15 cellular contexts compared by ENCODE assay signal in genomic region chr3:58065700-58066167, GRCh38. TPM values are rescaled to one million over a fixed set of nuclear protein-coding genes. Genes with fewer than 3 reads are reported as not detected.
A peak's percentile ranks its signal among the peaks of the same experiment; 100 is the strongest.
DNase-seq lines count a peak whose midpoint lies in the region; ATAC-seq and TF ChIP-seq lines count a peak whose summit lies in the region.
"Had no signal": no experiment of that assay in that cellular context is flagged by ENCODE, and none has a peak within 500 bp of the region (broad histone marks: within the 10 kb centered on the region; RNA-seq: fewer than 3 reads in every experiment).

No MANE protein-coding gene starts in this region.

- TF ChIP-seq RAD21 in SK-N-SH (IDR thresholded peaks at IDR 0.05; ENCODE audit: low read length) = no peak

- H3K4me2 ChIP-seq in SK-N-SH = no peak overlapping the region

- no peaks in the 10 kb centered on the region for H3K9me2 ChIP-seq in SK-N-SH

- intact Hi-C loops in CD14-positive monocyte (cut with micrococcal nuclease) = no loop called here

- H2AFZ ChIP-seq in SK-N-SH (ENCODE audit: low read depth) = no peak overlapping the region

- H3K9me3 ChIP-seq in SK-N-SH = no peaks in the 10 kb centered on the region
- H3K9me3 ChIP-seq in muscle layer of colon (ENCODE audit: low read length) = no peaks in the 10 kb centered on the region

- peaks cover 0 to 1% (median 0%) of the 10 kb centered on the region in 3 donors for H3K27me3 Mint-ChIP-seq in CD14-positive monocyte (ENCODE audit: low read depth in 3 of 3)
- H3K27me3 Mint-ChIP-seq: activated naive CD8-positive, alpha-beta T cell treated with anti-CD3 and anti-CD28 coated beads, Interleukin-2, amount 10 ng/mL, durations not matched to agents 7 days and 5 days had no signal

- no peaks in the 10 kb centered on the region for H3K36me3 Mint-ChIP-seq in CD14-positive monocyte
- H3K36me3 Mint-ChIP-seq: activated naive CD8-positive, alpha-beta T cell treated with anti-CD3 and anti-CD28 coated beads, Interleukin-2, amount 10 ng/mL, durations not matched to agents 7 days and 5 days had no signal

- H4K20me1 ChIP-seq in SK-N-SH (ENCODE audit: insufficient read depth) = peaks cover 44% of the 10 kb centered on the region; the same call in 1 of the 2 replicates

- H3K27ac ChIP-seq in SK-N-SH (ENCODE audit: low read depth in 2 of 2, low read length in 1 of 2) = peak overlapping the region in 1 of 2 experiments; percentile 66; a peak in 1 of 4 replicates
- peak overlapping the region; percentile 10 for H3K27ac ChIP-seq in brain microvascular endothelial cell
- H3K27ac ChIP-seq in muscle layer of colon (ENCODE audit: low read depth, low read length) = peak overlapping the region; percentile 58

- H3K27me3 ChIP-seq in SK-N-SH (ENCODE audit: insufficient read depth) = no peaks in the 10 kb centered on the region
- no peaks in the 10 kb centered on the region for H3K27me3 ChIP-seq in brain microvascular endothelial cell (replicated peaks)
- H3K27me3 ChIP-seq in muscle layer of colon (ENCODE audit: control insufficient read depth in 1 of 2, insufficient read depth in 2 of 2, low read length in 2 of 2) = no peaks in the 10 kb centered on the region

- no peak overlapping the region for H3K27ac Mint-ChIP-seq in CD14-positive monocyte
- H3K27ac Mint-ChIP-seq: activated naive CD8-positive, alpha-beta T cell treated with anti-CD3 and anti-CD28 coated beads, Interleukin-2, amount 10 ng/mL, durations not matched to agents 7 days and 5 days had no signal

- ATAC-seq in SK-N-SH treated with all-trans-retinoic acid at 6 μM for 48 hours = no peak
- ATAC-seq in HG03521 (IDR thresholded peaks at IDR 0.05; ENCODE audit: unreplicated experiment) = no peak
- ATAC-seq: K562 had no signal

- in situ Hi-C loops in brain microvascular endothelial cell (cut with HindIII; ENCODE audit: low pct_ligation_motif_present, low sequenced_read_pairs) = no loop called here

- peaks cover 11% of the 10 kb centered on the region for H3K4me1 Mint-ChIP-seq in CD14-positive monocyte

- CTCF ChIA-PET in SK-N-SH (lab: Yijun Ruan, JAX) = no interaction called here

- no peak for TF ChIP-seq CTCF in SK-N-SH (IDR thresholded peaks at IDR 0.05)
- no peak for TF ChIP-seq CTCF in brain microvascular endothelial cell (IDR thresholded peaks at IDR 0.05; ENCODE audit: low read depth, low read length, missing control alignments)
- TF ChIP-seq CTCF in CD14-positive monocyte (IDR thresholded peaks at IDR 0.05) = no peak

- POLR2A ChIA-PET in SK-N-SH (lab: Yijun Ruan, JAX) = no interaction called here

- H3K9ac ChIP-seq in SK-N-SH (no peak overlapping the region), muscle layer of colon (ENCODE audit: low read length) (peak overlapping the region; percentile 13)

- H3K9me3 Mint-ChIP-seq in CD14-positive monocyte = no peaks in the 10 kb centered on the region
- H3K9me3 Mint-ChIP-seq: activated naive CD8-positive, alpha-beta T cell treated with anti-CD3 and anti-CD28 coated beads, Interleukin-2, amount 10 ng/mL, durations not matched to agents 7 days and 5 days had no signal

- no peak for TF ChIP-seq EP300 in SK-N-SH (IDR thresholded peaks at IDR 0.05; ENCODE audit: borderline replicate concordance in 1 of 2, low read depth in 1 of 2, low read length in 1 of 2)

- DNase-seq in SK-N-SH = no peak
- no peak for DNase-seq in brain microvascular endothelial cell
- no peak for DNase-seq in NCI-H2171 (lab: John Stamatoyannopoulos, UW)
- no peak for DNase-seq in CD14-positive monocyte (ENCODE audit: low spot score)
- no peak for DNase-seq in NCI-H526 treated with DMSO at 0.1 percent for 48 hours (lab: John Stamatoyannopoulos, UW)
- DNase-seq: activated naive CD8-positive, alpha-beta T cell treated with anti-CD3 and anti-CD28 coated beads, Interleukin-2, amount 10 ng/mL, durations not matched to agents 7 days and 5 days; DMS79 treated with DMSO at 0.1 percent for 48 hours; effector memory CD4-positive, alpha-beta T cell; hippocampal formation; NCI-H2029; T1000 had no signal

- H3K4me1 ChIP-seq in SK-N-SH (ENCODE audit: control insufficient read depth in 1 of 2, insufficient read depth in 2 of 2, low read depth in 1 of 2, low read length in 1 of 2) (peaks cover 26 to 42% of the 10 kb centered on the region in 2 experiments), muscle layer of colon (ENCODE audit: insufficient read depth, low read length) (peaks cover 74% of the 10 kb centered on the region)

- H3K36me3 ChIP-seq in SK-N-SH (replicated peaks in 1 of 2; ENCODE audit: control insufficient read depth in 1 of 2, insufficient read depth in 2 of 2, low read length in 1 of 2) (no peaks in the 10 kb centered on the region), brain microvascular endothelial cell (replicated peaks) (no peaks in the 10 kb centered on the region), muscle layer of colon (ENCODE audit: insufficient read depth, low read length) (no peaks in the 10 kb centered on the region)

- H3K4me3 ChIP-seq in SK-N-SH (ENCODE audit: low read depth in 2 of 2, low read length in 1 of 2) (no peak overlapping the region), brain microvascular endothelial cell (ENCODE audit: low read depth, low read length) (no peak overlapping the region), muscle layer of colon (ENCODE audit: low read depth in 1 of 2, low read length in 2 of 2) (no peak overlapping the region)
- H3K4me3 ChIP-seq: K562 had no signal

- H3K79me2 ChIP-seq in SK-N-SH (ENCODE audit: insufficient read depth) = peaks cover 99% of the 10 kb centered on the region

- no peak overlapping the region for H3K4me3 Mint-ChIP-seq in CD14-positive monocyte
- H3K4me3 Mint-ChIP-seq: activated naive CD8-positive, alpha-beta T cell treated with anti-CD3 and anti-CD28 coated beads, Interleukin-2, amount 10 ng/mL, durations not matched to agents 7 days and 5 days had no signal

- WGBS in SK-N-SH (ENCODE audit: low lambda C conversion rate) = 63% methylated on average over 5 of the region's 6 CpGs

- H3F3A ChIP-seq in SK-N-SH (replicated peaks; ENCODE audit: insufficient read depth) = peaks cover 28% of the 10 kb centered on the region

TF ChIP-seq in SK-N-SH treated with all-trans-retinoic acid at 6 μM for 48 hours, 23 proteins besides CTCF, POLR2A, EP300 and RAD21:
- TF ChIP-seq ZC3H10 (CRISPR knock-in tag; IDR thresholded peaks at IDR 0.05) = no peak
- TF ChIP-seq OSR1 (CRISPR knock-in tag; IDR thresholded peaks at IDR 0.05) = no peak
- 0 out of 2 replicates have a peak, but pooled peaks have one; percentile 16 for TF ChIP-seq TCF4 (CRISPR knock-in tag; IDR thresholded peaks at IDR 0.05; ENCODE audit: borderline replicate concordance)
- no peak for TF ChIP-seq SNAI2 (CRISPR knock-in tag; IDR thresholded peaks at IDR 0.05)
- TF ChIP-seq ESRRG (CRISPR knock-in tag; IDR thresholded peaks at IDR 0.05) = no peak

TF ChIP-seq in SK-N-SH, 30 proteins besides CTCF, POLR2A, EP300 and RAD21 (continues in another document):
- no peak for TF ChIP-seq REST (IDR thresholded peaks at IDR 0.05; ENCODE audit: low read depth, low read length)
- no peak for TF ChIP-seq TEAD4 (IDR thresholded peaks at IDR 0.05; ENCODE audit: borderline replicate concordance, insufficient read depth)
- TF ChIP-seq YY1 (IDR thresholded peaks at IDR 0.05; ENCODE audit: low read depth) = no peak
- no peak for TF ChIP-seq MXI1 (IDR thresholded peaks at IDR 0.05; ENCODE audit: low read depth, low read length)
- TF ChIP-seq MEF2A (IDR thresholded peaks at IDR 0.05; ENCODE audit: borderline replicate concordance, low read depth) = no peak
- no peak for TF ChIP-seq RCOR1 (IDR thresholded peaks at IDR 0.05; ENCODE audit: low read length)
- TF ChIP-seq USF1 (IDR thresholded peaks at IDR 0.05; ENCODE audit: borderline replicate concordance, low read depth) = no peak
- TF ChIP-seq GATA2 (CRISPR knock-in tag; IDR thresholded peaks at IDR 0.05) = no peak
- TF ChIP-seq RXRA (IDR thresholded peaks at IDR 0.05; ENCODE audit: borderline replicate concordance, low read depth) = no peak
- TF ChIP-seq FOSL2 (IDR thresholded peaks at IDR 0.05; ENCODE audit: borderline replicate concordance, low read depth) = no peak
- no peak for TF ChIP-seq FOXM1 (IDR thresholded peaks at IDR 0.05; ENCODE audit: low read depth)
- no peak for TF ChIP-seq MAX (IDR thresholded peaks at IDR 0.05; ENCODE audit: low read depth)

RNA-seq across cellular contexts. Expression of gene FLNB, which starts 57.5 kb away (rescaled TPM):
- polyA plus RNA-seq in SK-N-SH (2012; rRNA removed) (115 and 127 TPM in 2 replicates), CD14-positive monocyte (1 to 10 TPM in 1 of 2 donors, under 1 TPM in 1; 0.47 to 2.1 TPM)
- polyA plus RNA-seq in SK-N-SH (2012; cell fraction: cytosol; rRNA removed) = 44.1 and 52.4 TPM in 2 replicates
- polyA plus RNA-seq in SK-N-SH (2012; cell fraction: nucleus; rRNA removed) = 397 and 536 TPM in 2 replicates

Comparison
In these comparisons a context has a peak if more than half of its experiments do, and no peak if none do; other contexts are left out.
1. RNA of gene FLNB, which starts 57.5 kb away (polyA plus RNA-seq): 44.1 to 536 TPM in SK-N-SH; 0.47 to 2.1 TPM in CD14-positive monocyte; every median in the first group is over 10 times any median in the second.